Comparison of ENCODE assay signal across 1 cellular context in genomic region chr1:41381691-41382530, GRCh38.
A peak's percentile ranks its signal among the peaks of the same experiment; 100 is the strongest.
TF ChIP-seq lines count a peak whose summit lies in the region.

No MANE protein-coding gene starts in this region.

TF ChIP-seq in GM12878, 131 proteins besides CTCF, POLR2A, EP300 and RAD21 (continued from another document):
- TF ChIP-seq ZBTB40 (IDR thresholded peaks at IDR 0.05; ENCODE audit: borderline replicate concordance) (no peak), ESRRA (IDR thresholded peaks at IDR 0.05; ENCODE audit: low read length) (no peak), GATAD2B (conservative IDR thresholded peaks at IDR 0.05; ENCODE audit: low read depth) (0 out of 2 replicates have a peak, but pooled peaks have one; percentile 24), SKIL (IDR thresholded peaks at IDR 0.05; ENCODE audit: low read depth, poor library complexity, severe bottlenecking) (no peak), ZNF384 (IDR thresholded peaks at IDR 0.05; ENCODE audit: borderline replicate concordance, low read depth, low read length) (no peak), TCF7 (IDR thresholded peaks at IDR 0.05; ENCODE audit: borderline replicate concordance) (no peak)
- TF ChIP-seq, protein P1, sequence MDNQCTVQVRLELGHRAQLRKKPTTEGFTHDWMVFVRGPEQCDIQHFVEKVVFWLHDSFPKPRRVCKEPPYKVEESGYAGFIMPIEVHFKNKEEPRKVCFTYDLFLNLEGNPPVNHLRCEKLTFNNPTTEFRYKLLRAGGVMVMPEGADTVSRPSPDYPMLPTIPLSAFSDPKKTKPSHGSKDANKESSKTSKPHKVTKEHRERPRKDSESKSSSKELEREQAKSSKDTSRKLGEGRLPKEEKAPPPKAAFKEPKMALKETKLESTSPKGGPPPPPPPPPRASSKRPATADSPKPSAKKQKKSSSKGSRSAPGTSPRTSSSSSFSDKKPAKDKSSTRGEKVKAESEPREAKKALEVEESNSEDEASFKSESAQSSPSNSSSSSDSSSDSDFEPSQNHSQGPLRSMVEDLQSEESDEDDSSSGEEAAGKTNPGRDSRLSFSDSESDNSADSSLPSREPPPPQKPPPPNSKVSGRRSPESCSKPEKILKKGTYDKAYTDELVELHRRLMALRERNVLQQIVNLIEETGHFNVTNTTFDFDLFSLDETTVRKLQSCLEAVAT (IDR thresholded peaks at IDR 0.05) = no peak
- TF ChIP-seq, protein P2, sequence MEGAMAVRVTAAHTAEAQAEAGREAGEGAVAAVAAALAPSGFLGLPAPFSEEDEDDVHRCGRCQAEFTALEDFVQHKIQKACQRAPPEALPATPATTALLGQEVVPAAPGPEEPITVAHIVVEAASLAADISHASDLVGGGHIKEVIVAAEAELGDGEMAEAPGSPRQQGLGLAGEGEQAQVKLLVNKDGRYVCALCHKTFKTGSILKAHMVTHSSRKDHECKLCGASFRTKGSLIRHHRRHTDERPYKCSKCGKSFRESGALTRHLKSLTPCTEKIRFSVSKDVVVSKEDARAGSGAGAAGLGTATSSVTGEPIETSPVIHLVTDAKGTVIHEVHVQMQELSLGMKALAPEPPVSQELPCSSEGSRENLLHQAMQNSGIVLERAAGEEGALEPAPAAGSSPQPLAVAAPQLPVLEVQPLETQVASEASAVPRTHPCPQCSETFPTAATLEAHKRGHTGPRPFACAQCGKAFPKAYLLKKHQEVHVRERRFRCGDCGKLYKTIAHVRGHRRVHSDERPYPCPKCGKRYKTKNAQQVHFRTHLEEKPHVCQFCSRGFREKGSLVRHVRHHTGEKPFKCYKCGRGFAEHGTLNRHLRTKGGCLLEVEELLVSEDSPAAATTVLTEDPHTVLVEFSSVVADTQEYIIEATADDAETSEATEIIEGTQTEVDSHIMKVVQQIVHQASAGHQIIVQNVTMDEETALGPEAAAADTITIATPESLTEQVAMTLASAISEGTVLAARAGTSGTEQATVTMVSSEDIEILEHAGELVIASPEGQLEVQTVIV (IDR thresholded peaks at IDR 0.05; ENCODE audit: borderline replicate concordance, partially characterized antibody) = no peak
